ENCODE assay signal across 29 cellular contexts in the genomic region with DNA sequence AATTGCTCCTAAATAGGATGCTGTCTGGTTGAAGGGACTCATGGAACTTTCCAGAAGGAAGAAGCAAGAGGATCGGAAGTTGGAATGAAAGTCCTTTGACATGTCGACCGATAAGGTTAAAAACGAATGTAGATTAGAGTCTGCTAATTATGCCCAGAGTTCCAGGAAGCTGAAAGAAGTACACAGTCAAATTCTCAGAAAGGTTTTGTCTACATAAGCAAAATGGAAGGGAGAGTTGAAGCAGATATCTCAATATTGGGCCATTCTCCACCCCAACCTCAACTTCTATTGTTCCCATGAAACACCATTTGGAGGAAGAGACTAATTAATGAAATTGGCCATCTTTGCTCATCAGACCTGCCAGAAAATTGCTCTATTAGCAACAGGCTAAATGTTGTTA.
"Had no signal": no experiment of that assay in that cellular context is flagged by ENCODE, and none has a peak within 500 bp of the region (broad histone marks: within the 10 kb centered on the region; RNA-seq: fewer than 3 reads in every experiment).

No MANE protein-coding gene starts in this region.

- H3K27ac ChIP-seq: adrenal gland, RWPE1, VCaP had no signal

- DNase-seq: activated B cell treated with CpG ODN at 0.5 μM for 24 hours; activated CD4-positive, alpha-beta memory T cell treated with anti-CD3 and anti-CD28 coated beads for 36 hours; activated CD4-positive, alpha-beta T cell treated with anti-CD3 and anti-CD28 coated beads for 4 hours; activated CD4-positive, alpha-beta T cell treated with anti-CD3 and anti-CD28 coated beads, Interleukin-2, amount 50 U/mL, for 1 hour; activated CD4-positive, CD25-positive, alpha-beta regulatory T cell treated with anti-CD3 and anti-CD28 coated beads, Interleukin-2, amount 50 U/mL, for 72 hours; activated CD8-positive, alpha-beta memory T cell treated with anti-CD3 and anti-CD28 coated beads, Interleukin-2, amount 50 U/mL, for 4 hours; activated gamma-delta T cell treated with Interleukin-2 at 50 U/mL for 16 hours; activated naive CD4-positive, alpha-beta T cell treated with anti-CD3 and anti-CD28 coated beads for 36 hours; activated T-cell treated with anti-CD3 and anti-CD28 coated beads for 4 hours; activated T-cell treated with anti-CD3 and anti-CD28 coated beads, Interleukin-2, amount 50 U/mL, for 4 hours; adrenal gland; central memory CD4-positive, alpha-beta T cell; Karpas-422; KBM-7; NCI-H1105; NCI-H1417 treated with DMSO at 0.1 percent for 48 hours; NCI-H187 treated with DMSO at 0.1 percent for 48 hours; NCI-H2081; NCI-H2171 treated with DMSO at 0.1 percent for 48 hours; NCI-H2227 treated with DMSO at 0.1 percent for 48 hours; NCI-H446; NCI-H510A treated with DMSO at 0.1 percent for 48 hours; PC-3; SIG-M5; T1000 had no signal

- H3K36me3 ChIP-seq: adrenal gland had no signal

- H3K4me3 ChIP-seq: adrenal gland had no signal

- H3K27me3 ChIP-seq: adrenal gland had no signal

- H3K4me1 ChIP-seq: adrenal gland had no signal

- H3K9me3 ChIP-seq: adrenal gland had no signal

- ATAC-seq: activated naive CD4-positive, alpha-beta T cell treated with anti-CD3 and anti-CD28 coated beads, Interleukin-2, amount 50 U/mL, for 72 hours; activated T-cell treated with anti-CD3 and anti-CD28 coated beads, Interleukin-2, amount 50 U/mL, for 4 hours; PC-3; Right ventricle myocardium inferior had no signal
